9 cellular contexts compared by ENCODE assay signal in genomic region chr1:147580200-147580557, GRCh38. TPM values are rescaled to one million over a fixed set of nuclear protein-coding genes. Genes with fewer than 3 reads are reported as not detected.
A peak's percentile ranks its signal among the peaks of the same experiment; 100 is the strongest.
DNase-seq lines count a peak whose midpoint lies in the region; ATAC-seq and TF ChIP-seq lines count a peak whose summit lies in the region.
"Had no signal": no experiment of that assay in that cellular context is flagged by ENCODE, and none has a peak within 500 bp of the region (broad histone marks: within the 10 kb centered on the region; RNA-seq: fewer than 3 reads in every experiment).

No MANE protein-coding gene starts in this region.

- POLR2A ChIA-PET in HEK293 (lab: Yijun Ruan, JAX): interaction anchor here (2.8 kb wide), 1 partner anchor 19 kb away, joined by 13 read pairs; no protein-coding TSS in a partner anchor
- POLR2A ChIA-PET in activated CD8-positive, alpha-beta T cell treated with anti-CD3 and anti-CD28 coated beads for 36 hours (lab: Charles Lee): interaction anchor here (0.7 to 1.8 kb wide), 4 partner anchors 8 to 39 kb away, joined by 3 to 8 read pairs (median 4); partner anchors contain the start of gene BCL9

- H3K27ac ChIP-seq in HEK293 (ENCODE audit: extremely low read depth, low read depth, low read length): no peak overlapping the region
- H3K27ac ChIP-seq in colonic mucosa: no peak overlapping the region

- peak overlapping the region; percentile 69 for H3K27ac Mint-ChIP-seq in activated CD8-positive, alpha-beta T cell treated with anti-CD3 and anti-CD28 coated beads for 36 hours
- H3K27ac Mint-ChIP-seq in immature natural killer cell (no peak overlapping the region), glutamatergic neuron (ENCODE audit: unreplicated experiment) (no peak overlapping the region)

- H3K4me3 Mint-ChIP-seq in activated CD8-positive, alpha-beta T cell treated with anti-CD3 and anti-CD28 coated beads for 36 hours: peak overlapping the region; percentile 30
- H3K4me3 Mint-ChIP-seq in immature natural killer cell (peak overlapping the region in 1 of 5 donors; percentile 19), glutamatergic neuron (ENCODE audit: unreplicated experiment) (no peak overlapping the region)

- peaks cover 11% of the 10 kb centered on the region for H3K36me3 Mint-ChIP-seq in activated CD8-positive, alpha-beta T cell treated with anti-CD3 and anti-CD28 coated beads for 36 hours (ENCODE audit: low read depth)
- no peaks in the 10 kb centered on the region for H3K36me3 Mint-ChIP-seq in immature natural killer cell
- no peaks in the 10 kb centered on the region for H3K36me3 Mint-ChIP-seq in glutamatergic neuron (ENCODE audit: unreplicated experiment)

- no peak overlapping the region for H3K4me3 ChIP-seq in AG10803 (ENCODE audit: low read length)
- no peak overlapping the region for H3K4me3 ChIP-seq in HEK293 (ENCODE audit: low read depth, low read length)
- H3K4me3 ChIP-seq in colonic mucosa: no peak overlapping the region

- peaks cover 62% of the 10 kb centered on the region for H3K4me1 Mint-ChIP-seq in activated CD8-positive, alpha-beta T cell treated with anti-CD3 and anti-CD28 coated beads for 36 hours (ENCODE audit: low read depth)
- H3K4me1 Mint-ChIP-seq in immature natural killer cell (peaks cover 13 to 19% of the 10 kb centered on the region in 2 donors), glutamatergic neuron (ENCODE audit: low read depth, unreplicated experiment) (no peaks in the 10 kb centered on the region)

- no peak for ATAC-seq in activated CD8-positive, alpha-beta T cell treated with anti-CD3 and anti-CD28 coated beads for 36 hours
- ATAC-seq in GM18870 (IDR thresholded peaks at IDR 0.05; ENCODE audit: unreplicated experiment): no peak
- ATAC-seq: esophagus mucosa had no signal

- no peaks in the 10 kb centered on the region for H3K9me3 Mint-ChIP-seq in activated CD8-positive, alpha-beta T cell treated with anti-CD3 and anti-CD28 coated beads for 36 hours
- H3K9me3 Mint-ChIP-seq in immature natural killer cell (no peaks in the 10 kb centered on the region), glutamatergic neuron (ENCODE audit: unreplicated experiment) (no peaks in the 10 kb centered on the region)

- CTCF ChIA-PET in HEK293 (lab: Yijun Ruan, JAX): interaction anchor here (1.5 kb wide), 1 partner anchor 47 kb away, joined by 3 read pairs; no protein-coding TSS in a partner anchor
- CTCF ChIA-PET in activated CD8-positive, alpha-beta T cell treated with anti-CD3 and anti-CD28 coated beads for 36 hours (lab: Charles Lee): interaction anchor here (1.5 to 2.6 kb wide), 2 partner anchors 11 to 18 kb away, joined by 3 to 7 read pairs; no protein-coding TSS in a partner anchor

- H3K9ac ChIP-seq in colonic mucosa (ENCODE audit: low read depth in 2 of 2, low read length in 2 of 2): no peak overlapping the region

- peaks cover 25% of the 10 kb centered on the region for H3K27me3 Mint-ChIP-seq in activated CD8-positive, alpha-beta T cell treated with anti-CD3 and anti-CD28 coated beads for 36 hours
- H3K27me3 Mint-ChIP-seq in immature natural killer cell (ENCODE audit: low read depth in 3 of 3) (peaks cover 3 to 35% (median 12%) of the 10 kb centered on the region in 3 donors), glutamatergic neuron (ENCODE audit: unreplicated experiment) (no peaks in the 10 kb centered on the region)

- no peak for TF ChIP-seq CTCF in AG10803 (conservative IDR thresholded peaks at IDR 0.05; ENCODE audit: low read length)
- no peak for TF ChIP-seq CTCF in HEK293 (tag by site-specific recombination; IDR thresholded peaks at IDR 0.05)
- no peak for TF ChIP-seq CTCF in activated CD8-positive, alpha-beta T cell treated with anti-CD3 and anti-CD28 coated beads for 36 hours (IDR thresholded peaks at IDR 0.05)
- TF ChIP-seq CTCF in glutamatergic neuron (IDR thresholded peaks at IDR 0.05; ENCODE audit: partially characterized antibody, unreplicated experiment): no peak
- no peak for TF ChIP-seq CTCF in colonic mucosa (IDR thresholded peaks at IDR 0.05)

- intact Hi-C loops in activated CD8-positive, alpha-beta T cell treated with anti-CD3 and anti-CD28 coated beads for 36 hours (cut with micrococcal nuclease): loop anchor here (5.0 kb wide), 1 partner anchor 33 kb away; no protein-coding TSS in a partner anchor
- intact Hi-C loops in colonic mucosa (cut with DNase I): no loop called here

- H3K4me1 ChIP-seq in HEK293 (ENCODE audit: control insufficient read depth, insufficient read depth, low read length): peaks cover 11% of the 10 kb centered on the region
- H3K4me1 ChIP-seq in colonic mucosa: peaks cover 5% of the 10 kb centered on the region

- no peaks in the 10 kb centered on the region for H3K27me3 ChIP-seq in colonic mucosa

- H3K36me3 ChIP-seq in HEK293 (ENCODE audit: control insufficient read depth in 2 of 2, insufficient read depth in 1 of 2, low read length in 2 of 2) (no peaks in the 10 kb centered on the region), colonic mucosa (no peaks in the 10 kb centered on the region)

- DNase-seq in AG10803 (ENCODE audit: low read depth): peak; percentile 17
- DNase-seq in activated CD8-positive, alpha-beta T cell treated with anti-CD3 and anti-CD28 coated beads for 36 hours: no peak
- DNase-seq in immature natural killer cell: peak; percentile 13 to 32 (median 14)
- no peak for DNase-seq in glutamatergic neuron
- no peak for DNase-seq in amniotic stem cell (lab: John Stamatoyannopoulos, UW)
- no peak for DNase-seq in colonic mucosa

- H3K9me3 ChIP-seq in HEK293 (ENCODE audit: control insufficient read depth, insufficient read depth, low read depth, low read length): no peaks in the 10 kb centered on the region
- no peaks in the 10 kb centered on the region for H3K9me3 ChIP-seq in colonic mucosa

TF ChIP-seq in HEK293, 187 proteins besides CTCF, POLR2A, EP300 and RAD21:
- no peak for TF ChIP-seq SALL2 (tag by site-specific recombination; IDR thresholded peaks at IDR 0.05; ENCODE audit: borderline replicate concordance)
- 0 out of 2 replicates have a peak, but pooled peaks have one; percentile 6 for TF ChIP-seq ZNF366 (tag by site-specific recombination; conservative IDR thresholded peaks at IDR 0.05)
- TF ChIP-seq ZBTB1 (tag by site-specific recombination; IDR thresholded peaks at IDR 0.05): no peak
- TF ChIP-seq INSM2 (tag by site-specific recombination; IDR thresholded peaks at IDR 0.05): no peak
- no peak for TF ChIP-seq ZNF707 (tag by site-specific recombination; IDR thresholded peaks at IDR 0.05)
- TF ChIP-seq ZXDB (tag by site-specific recombination; IDR thresholded peaks at IDR 0.05): no peak
- TF ChIP-seq WT1 (tag by site-specific recombination; IDR thresholded peaks at IDR 0.05): peak; percentile 91
- peak; percentile 95 for TF ChIP-seq PRDM10 (tag by site-specific recombination; IDR thresholded peaks at IDR 0.05)
- TF ChIP-seq HOXC10 (CRISPR knock-in tag; IDR thresholded peaks at IDR 0.05): no peak
- no peak for TF ChIP-seq KLF7 (tag by site-specific recombination; IDR thresholded peaks at IDR 0.05; ENCODE audit: borderline replicate concordance)
- no peak for TF ChIP-seq ZNF223 (tag by site-specific recombination; IDR thresholded peaks at IDR 0.05)
- TF ChIP-seq ZBTB7A (tag by site-specific recombination; IDR thresholded peaks at IDR 0.05; ENCODE audit: low read depth): no peak
- TF ChIP-seq ZNF791 (tag by site-specific recombination; IDR thresholded peaks at IDR 0.05): no peak
- 0 out of 2 replicates have a peak, but pooled peaks have one; percentile 5 for TF ChIP-seq PRDM1 (tag by site-specific recombination; IDR thresholded peaks at IDR 0.05)
- TF ChIP-seq KLF8 (tag by site-specific recombination; IDR thresholded peaks at IDR 0.05): 0 out of 2 replicates have a peak, but pooled peaks have one; percentile 24

RNA-seq across cellular contexts. Expression of gene BCL9, which starts 38.9 kb away (rescaled TPM):
- total RNA-seq in activated CD8-positive, alpha-beta T cell treated with anti-CD3 and anti-CD28 coated beads for 36 hours: 10 to 100 TPM; 30.9 to 34.3 TPM
- polyA plus RNA-seq in immature natural killer cell: 1 to 10 TPM in 1 of 3 donors, under 1 TPM in 1, not detected in 1; 0.18 to 2.4 TPM
- total RNA-seq in glutamatergic neuron (ENCODE audit: unreplicated experiment) (36.7 TPM), colonic mucosa (10 to 100 TPM; 15.5 to 21.4 TPM)

Comparison
In these comparisons a context has a peak if more than half of its experiments do, and no peak if none do; other contexts are left out.
1. DNase-seq: peak in AG10803 (single experiment) and immature natural killer cell (3 of 3); none in activated CD8-positive, alpha-beta T cell treated with anti-CD3 and anti-CD28 coated beads for 36 hours (single experiment), glutamatergic neuron (single experiment), amniotic stem cell (single experiment) and colonic mucosa (single experiment).